15 cellular contexts compared by ENCODE assay signal in genomic region chr1:203612932-203613682, GRCh38. TPM values are rescaled to one million over a fixed set of nuclear protein-coding genes. Genes with fewer than 3 reads are reported as not detected.
DNase-seq lines count a peak whose midpoint lies in the region; ATAC-seq and TF ChIP-seq lines count a peak whose summit lies in the region.
"Had no signal": no experiment of that assay in that cellular context is flagged by ENCODE, and none has a peak within 500 bp of the region (broad histone marks: within the 10 kb centered on the region; RNA-seq: fewer than 3 reads in every experiment).

No MANE protein-coding gene starts in this region.

- no peaks in the 10 kb centered on the region for H3K9me3 Mint-ChIP-seq in activated naive CD4-positive, alpha-beta T cell treated with anti-CD3 and anti-CD28 coated beads for 36 hours
- H3K9me3 Mint-ChIP-seq in activated CD8-positive, alpha-beta T cell treated with anti-CD3 and anti-CD28 coated beads, Interleukin-2, amount 10 ng/mL, durations not matched to agents 7 days and 5 days (ENCODE audit: insufficient read depth), result no peaks in the 10 kb centered on the region
- H3K9me3 Mint-ChIP-seq in stimulated activated naive B cell treated with anti-CD40 and anti-IgM and Interleukin-4, amounts not matched to agents 10 μg/mL and 1 μg/mL and 100 μg/mL, for 72 hours, result peaks cover 0 to 2% of the 10 kb centered on the region in 2 donors

- peak overlapping the region; percentile 29; the same call in 1 of the 2 replicates for H2AFZ ChIP-seq in MM.1S (ENCODE audit: low read length)

- no peak overlapping the region for H3K4me3 Mint-ChIP-seq in activated naive CD4-positive, alpha-beta T cell treated with anti-CD3 and anti-CD28 coated beads for 36 hours
- H3K4me3 Mint-ChIP-seq in activated CD8-positive, alpha-beta T cell treated with anti-CD3 and anti-CD28 coated beads, Interleukin-2, amount 10 ng/mL, durations not matched to agents 7 days and 5 days, result peak overlapping the region; percentile 48
- H3K4me3 Mint-ChIP-seq in stimulated activated naive B cell treated with anti-CD40 and anti-IgM and Interleukin-4, amounts not matched to agents 10 μg/mL and 1 μg/mL and 100 μg/mL, for 72 hours, result no peak overlapping the region

- H3K27ac Mint-ChIP-seq in activated naive CD4-positive, alpha-beta T cell treated with anti-CD3 and anti-CD28 coated beads for 36 hours, result peak overlapping the region; percentile 43
- peak overlapping the region; percentile 79 for H3K27ac Mint-ChIP-seq in activated CD8-positive, alpha-beta T cell treated with anti-CD3 and anti-CD28 coated beads, Interleukin-2, amount 10 ng/mL, durations not matched to agents 7 days and 5 days
- H3K27ac Mint-ChIP-seq in stimulated activated naive B cell treated with anti-CD40 and anti-IgM and Interleukin-4, amounts not matched to agents 10 μg/mL and 1 μg/mL and 100 μg/mL, for 72 hours, result no peak overlapping the region

- no peaks in the 10 kb centered on the region for H3K79me2 ChIP-seq in MM.1S (ENCODE audit: low read length)

- no peak overlapping the region for H3K4me3 ChIP-seq in MM.1S (ENCODE audit: low read length)
- no peak overlapping the region for H3K4me3 ChIP-seq in gastrocnemius medialis
- H3K4me3 ChIP-seq: dorsolateral prefrontal cortex, psoas muscle, SJSA1 had no signal

- peaks cover 26% of the 10 kb centered on the region for H3K4me1 Mint-ChIP-seq in activated naive CD4-positive, alpha-beta T cell treated with anti-CD3 and anti-CD28 coated beads for 36 hours (ENCODE audit: low read depth)
- H3K4me1 Mint-ChIP-seq in activated CD8-positive, alpha-beta T cell treated with anti-CD3 and anti-CD28 coated beads, Interleukin-2, amount 10 ng/mL, durations not matched to agents 7 days and 5 days (ENCODE audit: low read depth), result peaks cover 61% of the 10 kb centered on the region
- peaks cover 2 to 10% of the 10 kb centered on the region in 2 donors for H3K4me1 Mint-ChIP-seq in stimulated activated naive B cell treated with anti-CD40 and anti-IgM and Interleukin-4, amounts not matched to agents 10 μg/mL and 1 μg/mL and 100 μg/mL, for 72 hours

- POLR2A ChIA-PET in activated CD8-positive, alpha-beta T cell treated with anti-CD3 and anti-CD28 coated beads, Interleukin-2, amount 10 ng/mL, durations not matched to agents 7 days and 5 days (lab: Charles Lee), result interaction anchor here (0.6 to 1.4 kb wide), 2 partner anchors 13 to 131 kb away, joined by 3 to 7 read pairs; partner anchors contain the start of gene ATP2B4

- CTCF ChIA-PET in activated naive CD4-positive, alpha-beta T cell treated with anti-CD3 and anti-CD28 coated beads for 36 hours (lab: Charles Lee), result interaction anchor here (0.8 to 1.3 kb wide), 4 partner anchors 8 to 109 kb away, joined by 3 to 4 read pairs (median 4); no protein-coding TSS in a partner anchor
- CTCF ChIA-PET in activated CD8-positive, alpha-beta T cell treated with anti-CD3 and anti-CD28 coated beads, Interleukin-2, amount 10 ng/mL, durations not matched to agents 7 days and 5 days (lab: Charles Lee), result interaction anchor here (1.8 to 3.1 kb wide), 6 partner anchors 9 to 89 kb away, joined by 4 to 16 read pairs (median 8); partner anchors contain the start of gene ATP2B4

- H3K4me1 ChIP-seq in MM.1S (ENCODE audit: low read length) (peaks cover 12% of the 10 kb centered on the region), gastrocnemius medialis (no peaks in the 10 kb centered on the region)
- H3K4me1 ChIP-seq: psoas muscle had no signal

- H4K20me1 ChIP-seq in MM.1S (ENCODE audit: insufficient read depth, low read length), result no peaks in the 10 kb centered on the region

- H3K9me2 ChIP-seq in MM.1S (replicated peaks; ENCODE audit: insufficient read depth, low read length), result no peaks in the 10 kb centered on the region

- H3K36me3 ChIP-seq in MM.1S (replicated peaks; ENCODE audit: insufficient read depth, low read length), result no peaks in the 10 kb centered on the region
- no peaks in the 10 kb centered on the region for H3K36me3 ChIP-seq in gastrocnemius medialis
- H3K36me3 ChIP-seq: SJSA1 had no signal

- H3K9ac ChIP-seq in MM.1S (ENCODE audit: low read length), result no peak overlapping the region

- intact Hi-C loops in activated naive CD4-positive, alpha-beta T cell treated with anti-CD3 and anti-CD28 coated beads for 36 hours (cut with micrococcal nuclease), result loop anchor here (1.0 kb wide), 1 partner anchor 8 kb away; no protein-coding TSS in a partner anchor
- intact Hi-C loops in gastrocnemius medialis (cut with DNase I; ENCODE audit: low total_unique reads), result no loop called here

- peak; percentile 57 for DNase-seq in activated naive CD4-positive, alpha-beta T cell treated with anti-CD3 and anti-CD28 coated beads for 36 hours
- no peak for DNase-seq in activated naive CD4-positive, alpha-beta T cell treated with anti-CD3 and anti-CD28 coated beads, Interleukin-2, amount 50 U/mL, for 16 hours
- DNase-seq in MM.1S (peak; percentile 86), gastrocnemius medialis (no peak), NCI-H526 (lab: John Stamatoyannopoulos, UW) (no peak)
- peak; percentile 51 for DNase-seq in activated CD8-positive, alpha-beta T cell treated with anti-CD3 and anti-CD28 coated beads, Interleukin-2, amount 10 ng/mL, durations not matched to agents 7 days and 5 days
- DNase-seq in stimulated activated naive B cell treated with anti-CD40 and anti-IgM and Interleukin-4, amounts not matched to agents 10 μg/mL and 1 μg/mL and 100 μg/mL, for 72 hours, result no peak
- DNase-seq: anterior cingulate cortex; dorsolateral prefrontal cortex; islet precursor cell; NCI-H1436 treated with DMSO at 0.1 percent for 48 hours; psoas muscle; stimulated activated naive CD4-positive, alpha-beta T cell treated with Interleukin-2 at 50 U/mL for 16 hours had no signal

- in situ Hi-C loops in gastrocnemius medialis (cut with MboI; ENCODE audit: low sequenced_read_pairs in 4 of 4), result loop anchor here in 1 of 4 donors (10.0 kb wide), 1 partner anchor 92 kb away; no protein-coding TSS in a partner anchor

- no peaks in the 10 kb centered on the region for H3K36me3 Mint-ChIP-seq in activated naive CD4-positive, alpha-beta T cell treated with anti-CD3 and anti-CD28 coated beads for 36 hours (ENCODE audit: low read depth)
- H3K36me3 Mint-ChIP-seq in activated CD8-positive, alpha-beta T cell treated with anti-CD3 and anti-CD28 coated beads, Interleukin-2, amount 10 ng/mL, durations not matched to agents 7 days and 5 days (ENCODE audit: low read depth), result peaks cover 7% of the 10 kb centered on the region
- H3K36me3 Mint-ChIP-seq in stimulated activated naive B cell treated with anti-CD40 and anti-IgM and Interleukin-4, amounts not matched to agents 10 μg/mL and 1 μg/mL and 100 μg/mL, for 72 hours, result no peaks in the 10 kb centered on the region

- peak overlapping the region; percentile 25; the same call in 1 of the 2 replicates for H3K4me2 ChIP-seq in MM.1S (ENCODE audit: low read depth, low read length)

- TF ChIP-seq CTCF in MM.1S (IDR thresholded peaks at IDR 0.05; ENCODE audit: low read length) (no peak), gastrocnemius medialis (IDR thresholded peaks at IDR 0.05 in 4 of 5, conservative IDR thresholded peaks at IDR 0.05 in 1 of 5) (no peak)

- TF ChIP-seq POLR2A in gastrocnemius medialis (IDR thresholded peaks at IDR 0.05), result no peak

- peak; percentile 76 for ATAC-seq in activated CD8-positive, alpha-beta T cell treated with anti-CD3 and anti-CD28 coated beads, Interleukin-2, amount 10 ng/mL, durations not matched to agents 7 days and 5 days
- ATAC-seq in stimulated activated naive B cell treated with anti-CD40 and anti-IgM and Interleukin-4, amounts not matched to agents 10 μg/mL and 1 μg/mL and 100 μg/mL, for 72 hours (replicated peaks), result peak; percentile 61 to 66
- no peak for ATAC-seq in HG02571 (IDR thresholded peaks at IDR 0.05; ENCODE audit: unreplicated experiment)
- no peak for ATAC-seq in gastrocnemius medialis
- ATAC-seq: psoas muscle had no signal

- H3K27ac ChIP-seq in MM.1S (ENCODE audit: low read length) (peak overlapping the region; percentile 27; the same call in 1 of the 2 replicates), gastrocnemius medialis (no peak overlapping the region)
- H3K27ac ChIP-seq: dorsolateral prefrontal cortex, psoas muscle, SJSA1 had no signal

- H3K27me3 Mint-ChIP-seq in activated naive CD4-positive, alpha-beta T cell treated with anti-CD3 and anti-CD28 coated beads for 36 hours (ENCODE audit: low read depth), result no peaks in the 10 kb centered on the region
- no peaks in the 10 kb centered on the region for H3K27me3 Mint-ChIP-seq in activated CD8-positive, alpha-beta T cell treated with anti-CD3 and anti-CD28 coated beads, Interleukin-2, amount 10 ng/mL, durations not matched to agents 7 days and 5 days (ENCODE audit: low read depth)
- no peaks in the 10 kb centered on the region for H3K27me3 Mint-ChIP-seq in stimulated activated naive B cell treated with anti-CD40 and anti-IgM and Interleukin-4, amounts not matched to agents 10 μg/mL and 1 μg/mL and 100 μg/mL, for 72 hours

- no peaks in the 10 kb centered on the region for H3K9me3 ChIP-seq in MM.1S (replicated peaks; ENCODE audit: insufficient read depth, low read length)
- H3K9me3 ChIP-seq in gastrocnemius medialis, result no peaks in the 10 kb centered on the region
- H3K9me3 ChIP-seq: psoas muscle, SJSA1 had no signal

- no peaks in the 10 kb centered on the region for H3F3A ChIP-seq in MM.1S (ENCODE audit: insufficient read depth, low read length)

- H3K27me3 ChIP-seq in MM.1S (replicated peaks; ENCODE audit: insufficient read depth, low read length) (no peaks in the 10 kb centered on the region), gastrocnemius medialis (no peaks in the 10 kb centered on the region)
- H3K27me3 ChIP-seq: dorsolateral prefrontal cortex, SJSA1 had no signal

RNA-seq across cellular contexts. Expression of gene ATP2B4, which starts 13.5 kb away (rescaled TPM):
- 10 to 100 TPM; 17.7 to 19.6 TPM for total RNA-seq in activated naive CD4-positive, alpha-beta T cell treated with anti-CD3 and anti-CD28 coated beads for 36 hours
- 10 to 100 TPM; 65.0 to 65.1 TPM for total RNA-seq in activated CD8-positive, alpha-beta T cell treated with anti-CD3 and anti-CD28 coated beads, Interleukin-2, amount 10 ng/mL, durations not matched to agents 7 days and 5 days
- 10 to 100 TPM in 3 of 4 donors, 1 to 10 TPM in 1; 9.3 to 19.0 (median 12.0) TPM for total RNA-seq in gastrocnemius medialis

Comparison
In these comparisons a context has a peak if more than half of its experiments do, and no peak if none do; other contexts are left out.
1. DNase-seq: peak in activated naive CD4-positive, alpha-beta T cell treated with anti-CD3 and anti-CD28 coated beads for 36 hours (single experiment), MM.1S (single experiment) and activated CD8-positive, alpha-beta T cell treated with anti-CD3 and anti-CD28 coated beads, Interleukin-2, amount 10 ng/mL, durations not matched to agents 7 days and 5 days (single experiment); none in activated naive CD4-positive, alpha-beta T cell treated with anti-CD3 and anti-CD28 coated beads, Interleukin-2, amount 50 U/mL, for 16 hours (single experiment), stimulated activated naive B cell treated with anti-CD40 and anti-IgM and Interleukin-4, amounts not matched to agents 10 μg/mL and 1 μg/mL and 100 μg/mL, for 72 hours (single experiment), gastrocnemius medialis (0 of 2) and NCI-H526 (0 of 2).
2. ATAC-seq: peak in activated CD8-positive, alpha-beta T cell treated with anti-CD3 and anti-CD28 coated beads, Interleukin-2, amount 10 ng/mL, durations not matched to agents 7 days and 5 days (single experiment) and stimulated activated naive B cell treated with anti-CD40 and anti-IgM and Interleukin-4, amounts not matched to agents 10 μg/mL and 1 μg/mL and 100 μg/mL, for 72 hours (2 of 2); none in HG02571 (single experiment) and gastrocnemius medialis (0 of 2).